23 cellular contexts compared by ENCODE assay signal in the genomic region with DNA sequence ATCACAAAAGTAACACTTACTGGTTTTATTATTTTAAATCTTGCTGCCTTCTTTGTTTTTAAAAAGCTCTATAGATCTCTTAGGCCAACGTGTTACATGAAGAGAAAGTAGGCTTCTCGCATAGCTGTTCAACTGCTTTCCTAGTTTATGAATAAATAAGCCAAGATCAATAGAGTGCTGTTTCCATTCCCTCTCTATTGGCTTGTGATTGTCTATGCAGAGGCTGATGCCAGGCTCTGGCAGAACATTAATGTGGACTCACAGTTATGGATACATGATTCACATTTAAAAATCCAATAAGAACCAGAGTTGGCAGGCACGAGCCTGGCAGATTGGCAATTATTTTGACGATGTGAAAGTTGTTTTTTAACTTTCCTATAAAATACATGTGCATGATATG.
"Had no signal": no experiment of that assay in that cellular context is flagged by ENCODE, and none has a peak within 500 bp of the region (broad histone marks: within the 10 kb centered on the region; RNA-seq: fewer than 3 reads in every experiment).

No MANE protein-coding gene starts in this region.

- H3K4me3 ChIP-seq: esophagus muscularis mucosa, heart right ventricle, left ventricle myocardium inferior, lung, prostate gland, right atrium auricular region, sigmoid colon, testis, transverse colon, vagina had no signal

- H3K27me3 ChIP-seq: esophagus muscularis mucosa, heart right ventricle, neutrophil, right atrium auricular region, sigmoid colon, testis, transverse colon, vagina had no signal

- ATAC-seq: heart right ventricle; left cardiac atrium; natural killer cell treated with Interleukin-12 subunit alpha and Interleukin-12 subunit beta and Interleukin-15 and Interleukin-18, amount 100 ng/mL, for 72 hours; stimulated activated effector memory CD8-positive, alpha-beta T cell treated with anti-CD3 and anti-CD28 coated beads, Interleukin-12 subunit alpha, Interleukin-12 subunit beta, amount 100 ng/mL, for 72 hours had no signal

- H3K4me1 ChIP-seq: prostate gland, testis had no signal

- H3K27ac ChIP-seq: esophagus muscularis mucosa, heart right ventricle, left ventricle myocardium inferior, neutrophil, prostate gland, right atrium auricular region, sigmoid colon, testis, transverse colon, vagina had no signal

- H3K9me3 ChIP-seq: esophagus muscularis mucosa, neutrophil, prostate gland, right atrium auricular region, sigmoid colon, testis, vagina had no signal

- DNase-seq: effector memory CD4-positive, alpha-beta T cell; foreskin melanocyte; glutamatergic neuron; heart right ventricle; hippocampal formation; left cardiac atrium; left ventricle myocardium inferior; naive B cell; sigmoid colon; stimulated activated CD4-positive, alpha-beta T cell treated with anti-CD3 and anti-CD28 coated beads, Interleukin-2, amount 100 ng/mL, for 24 hours; stimulated activated CD4-positive, alpha-beta T cell treated with anti-CD3 and anti-CD28 coated beads, Interleukin-4, amount 100 ng/mL, for 24 hours; stimulated activated naive CD4-positive, alpha-beta T cell treated with Interleukin-2 at 50 U/mL for 16 hours; substantia nigra; testis; transverse colon had no signal

- H3K36me3 ChIP-seq: esophagus muscularis mucosa, heart right ventricle, left ventricle myocardium inferior, neutrophil, prostate gland, right atrium auricular region, sigmoid colon, transverse colon, vagina had no signal
